1 cellular context compared by ENCODE assay signal in genomic region chr20:63831696-63832686, GRCh38.
A peak's percentile ranks its signal among the peaks of the same experiment; 100 is the strongest.
TF ChIP-seq lines count a peak whose summit lies in the region.

No MANE protein-coding gene starts in this region.

TF ChIP-seq in HepG2, 621 proteins besides CTCF, POLR2A, EP300 and RAD21 (continued from another document and continues in another):
- TF ChIP-seq GATA4 (IDR thresholded peaks at IDR 0.05; ENCODE audit: borderline replicate concordance, low read depth) (no peak), USF2 (IDR thresholded peaks at IDR 0.05; ENCODE audit: low read depth, low read length) (no peak), USF2 (CRISPR knock-in tag; IDR thresholded peaks at IDR 0.05; ENCODE audit: borderline replicate concordance) (no peak), POLR2G (IDR thresholded peaks at IDR 0.05; ENCODE audit: low read depth, low read length) (no peak), ZNF251 (CRISPR knock-in tag; IDR thresholded peaks at IDR 0.05) (no peak), MXD4 (CRISPR knock-in tag; IDR thresholded peaks at IDR 0.05) (peak; percentile 57; the same call in 1 of the 2 replicates), JUND (CRISPR knock-in tag; IDR thresholded peaks at IDR 0.05) (peak; percentile 27; the same call in 1 of the 2 replicates), ZNF430 (CRISPR knock-in tag; IDR thresholded peaks at IDR 0.05) (peak; percentile 53; the same call in 1 of the 2 replicates), ZBTB33 (CRISPR knock-in tag; IDR thresholded peaks at IDR 0.05) (no peak), RXRB (CRISPR knock-in tag; IDR thresholded peaks at IDR 0.05; ENCODE audit: borderline replicate concordance) (peak; percentile 13; the same call in 1 of the 2 replicates), ZNF546 (CRISPR knock-in tag; conservative IDR thresholded peaks at IDR 0.05) (no peak), ZNF274 (CRISPR knock-in tag; IDR thresholded peaks at IDR 0.05) (peak; percentile 82), ZSCAN30 (CRISPR knock-in tag; IDR thresholded peaks at IDR 0.05) (no peak), ZNF713 (CRISPR knock-in tag; IDR thresholded peaks at IDR 0.05) (no peak; the same call in 1 of the 2 replicates), ZNF687 (CRISPR knock-in tag; IDR thresholded peaks at IDR 0.05) (peak; percentile 93), SIN3A (IDR thresholded peaks at IDR 0.05; ENCODE audit: borderline replicate concordance, low read depth, low read length) (no peak), ZFP36L2 (CRISPR knock-in tag; IDR thresholded peaks at IDR 0.05) (no peak), HNRNPLL (IDR thresholded peaks at IDR 0.05; ENCODE audit: low read depth, low read length, poor library complexity, severe bottlenecking) (peak; percentile 77), ZNF12 (CRISPR knock-in tag; IDR thresholded peaks at IDR 0.05) (peak; percentile 13; the same call in 1 of the 2 replicates), ZNF768 (CRISPR knock-in tag; IDR thresholded peaks at IDR 0.05) (peak; percentile 58; the same call in 1 of the 2 replicates), NR2F6 (IDR thresholded peaks at IDR 0.05) (no peak), NR2F6 (CRISPR knock-in tag; IDR thresholded peaks at IDR 0.05) (peak; percentile 49; the same call in 1 of the 2 replicates), ZFP36L1 (CRISPR knock-in tag; IDR thresholded peaks at IDR 0.05) (no peak), ARNT (IDR thresholded peaks at IDR 0.05) (no peak), ZFP91 (CRISPR knock-in tag; IDR thresholded peaks at IDR 0.05; ENCODE audit: borderline replicate concordance) (peak; percentile 88; the same call in 1 of the 2 replicates), TRIM24 (CRISPR knock-in tag; IDR thresholded peaks at IDR 0.05) (no peak), SP2 (CRISPR knock-in tag; IDR thresholded peaks at IDR 0.05) (no peak), ZNF431 (CRISPR knock-in tag; IDR thresholded peaks at IDR 0.05; ENCODE audit: borderline replicate concordance, low read depth) (peak; percentile 27; the same call in 1 of the 2 replicates), ZNF20 (CRISPR knock-in tag; IDR thresholded peaks at IDR 0.05) (no peak), NBN (conservative IDR thresholded peaks at IDR 0.05) (no peak), ZSCAN21 (CRISPR knock-in tag; IDR thresholded peaks at IDR 0.05; ENCODE audit: borderline replicate concordance) (peak; percentile 62), ZNF747 (CRISPR knock-in tag; IDR thresholded peaks at IDR 0.05; ENCODE audit: borderline replicate concordance) (no peak), ONECUT2 (CRISPR knock-in tag; IDR thresholded peaks at IDR 0.05) (no peak), ZNF317 (CRISPR knock-in tag; IDR thresholded peaks at IDR 0.05) (no peak), NFKBIZ (CRISPR knock-in tag; IDR thresholded peaks at IDR 0.05) (peak; percentile 53; the same call in 1 of the 2 replicates), HMGA1 (CRISPR knock-in tag; conservative IDR thresholded peaks at IDR 0.05) (no peak), ARHGAP35 (CRISPR knock-in tag; IDR thresholded peaks at IDR 0.05; ENCODE audit: borderline replicate concordance) (peak; percentile 74), ZNF564 (CRISPR knock-in tag; IDR thresholded peaks at IDR 0.05) (peak; percentile 70; the same call in 1 of the 2 replicates), ZBTB1 (CRISPR knock-in tag; IDR thresholded peaks at IDR 0.05; ENCODE audit: borderline replicate concordance) (no peak), SNAI1 (CRISPR knock-in tag; IDR thresholded peaks at IDR 0.05; ENCODE audit: borderline replicate concordance) (peak; percentile 10; the same call in 1 of the 2 replicates), ZNF841 (CRISPR knock-in tag; IDR thresholded peaks at IDR 0.05; ENCODE audit: borderline replicate concordance) (no peak), PAWR (CRISPR knock-in tag; IDR thresholded peaks at IDR 0.05; ENCODE audit: borderline replicate concordance) (no peak), ZNF225 (CRISPR knock-in tag; IDR thresholded peaks at IDR 0.05) (peak; percentile 86; the same call in 1 of the 2 replicates), ZNF501 (CRISPR knock-in tag; IDR thresholded peaks at IDR 0.05) (peak; percentile 86)
- TF ChIP-seq, protein P1, sequence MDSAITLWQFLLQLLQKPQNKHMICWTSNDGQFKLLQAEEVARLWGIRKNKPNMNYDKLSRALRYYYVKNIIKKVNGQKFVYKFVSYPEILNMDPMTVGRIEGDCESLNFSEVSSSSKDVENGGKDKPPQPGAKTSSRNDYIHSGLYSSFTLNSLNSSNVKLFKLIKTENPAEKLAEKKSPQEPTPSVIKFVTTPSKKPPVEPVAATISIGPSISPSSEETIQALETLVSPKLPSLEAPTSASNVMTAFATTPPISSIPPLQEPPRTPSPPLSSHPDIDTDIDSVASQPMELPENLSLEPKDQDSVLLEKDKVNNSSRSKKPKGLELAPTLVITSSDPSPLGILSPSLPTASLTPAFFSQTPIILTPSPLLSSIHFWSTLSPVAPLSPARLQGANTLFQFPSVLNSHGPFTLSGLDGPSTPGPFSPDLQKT (CRISPR knock-in tag; IDR thresholded peaks at IDR 0.05; ENCODE audit: borderline replicate concordance) = no peak
- TF ChIP-seq, protein P2, sequence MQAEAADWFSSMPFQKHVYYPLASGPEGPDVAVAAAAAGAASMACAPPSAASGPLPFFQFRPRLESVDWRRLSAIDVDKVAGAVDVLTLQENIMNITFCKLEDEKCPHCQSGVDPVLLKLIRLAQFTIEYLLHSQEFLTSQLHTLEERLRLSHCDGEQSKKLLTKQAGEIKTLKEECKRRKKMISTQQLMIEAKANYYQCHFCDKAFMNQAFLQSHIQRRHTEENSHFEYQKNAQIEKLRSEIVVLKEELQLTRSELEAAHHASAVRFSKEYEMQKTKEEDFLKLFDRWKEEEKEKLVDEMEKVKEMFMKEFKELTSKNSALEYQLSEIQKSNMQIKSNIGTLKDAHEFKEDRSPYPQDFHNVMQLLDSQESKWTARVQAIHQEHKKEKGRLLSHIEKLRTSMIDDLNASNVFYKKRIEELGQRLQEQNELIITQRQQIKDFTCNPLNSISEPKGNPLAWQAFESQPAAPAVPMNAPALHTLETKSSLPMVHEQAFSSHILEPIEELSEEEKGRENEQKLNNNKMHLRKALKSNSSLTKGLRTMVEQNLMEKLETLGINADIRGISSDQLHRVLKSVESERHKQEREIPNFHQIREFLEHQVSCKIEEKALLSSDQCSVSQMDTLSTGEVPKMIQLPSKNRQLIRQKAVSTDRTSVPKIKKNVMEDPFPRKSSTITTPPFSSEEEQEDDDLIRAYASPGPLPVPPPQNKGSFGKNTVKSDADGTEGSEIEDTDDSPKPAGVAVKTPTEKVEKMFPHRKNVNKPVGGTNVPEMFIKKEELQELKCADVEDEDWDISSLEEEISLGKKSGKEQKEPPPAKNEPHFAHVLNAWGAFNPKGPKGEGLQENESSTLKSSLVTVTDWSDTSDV (CRISPR knock-in tag; IDR thresholded peaks at IDR 0.05) = peak; percentile 91; the same call in 1 of the 2 replicates
- TF ChIP-seq, protein P3, sequence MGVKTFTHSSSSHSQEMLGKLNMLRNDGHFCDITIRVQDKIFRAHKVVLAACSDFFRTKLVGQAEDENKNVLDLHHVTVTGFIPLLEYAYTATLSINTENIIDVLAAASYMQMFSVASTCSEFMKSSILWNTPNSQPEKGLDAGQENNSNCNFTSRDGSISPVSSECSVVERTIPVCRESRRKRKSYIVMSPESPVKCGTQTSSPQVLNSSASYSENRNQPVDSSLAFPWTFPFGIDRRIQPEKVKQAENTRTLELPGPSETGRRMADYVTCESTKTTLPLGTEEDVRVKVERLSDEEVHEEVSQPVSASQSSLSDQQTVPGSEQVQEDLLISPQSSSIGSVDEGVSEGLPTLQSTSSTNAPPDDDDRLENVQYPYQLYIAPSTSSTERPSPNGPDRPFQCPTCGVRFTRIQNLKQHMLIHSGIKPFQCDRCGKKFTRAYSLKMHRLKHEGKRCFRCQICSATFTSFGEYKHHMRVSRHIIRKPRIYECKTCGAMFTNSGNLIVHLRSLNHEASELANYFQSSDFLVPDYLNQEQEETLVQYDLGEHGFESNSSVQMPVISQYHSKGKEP (CRISPR knock-in tag; IDR thresholded peaks at IDR 0.05) = no peak
- TF ChIP-seq, protein P4, sequence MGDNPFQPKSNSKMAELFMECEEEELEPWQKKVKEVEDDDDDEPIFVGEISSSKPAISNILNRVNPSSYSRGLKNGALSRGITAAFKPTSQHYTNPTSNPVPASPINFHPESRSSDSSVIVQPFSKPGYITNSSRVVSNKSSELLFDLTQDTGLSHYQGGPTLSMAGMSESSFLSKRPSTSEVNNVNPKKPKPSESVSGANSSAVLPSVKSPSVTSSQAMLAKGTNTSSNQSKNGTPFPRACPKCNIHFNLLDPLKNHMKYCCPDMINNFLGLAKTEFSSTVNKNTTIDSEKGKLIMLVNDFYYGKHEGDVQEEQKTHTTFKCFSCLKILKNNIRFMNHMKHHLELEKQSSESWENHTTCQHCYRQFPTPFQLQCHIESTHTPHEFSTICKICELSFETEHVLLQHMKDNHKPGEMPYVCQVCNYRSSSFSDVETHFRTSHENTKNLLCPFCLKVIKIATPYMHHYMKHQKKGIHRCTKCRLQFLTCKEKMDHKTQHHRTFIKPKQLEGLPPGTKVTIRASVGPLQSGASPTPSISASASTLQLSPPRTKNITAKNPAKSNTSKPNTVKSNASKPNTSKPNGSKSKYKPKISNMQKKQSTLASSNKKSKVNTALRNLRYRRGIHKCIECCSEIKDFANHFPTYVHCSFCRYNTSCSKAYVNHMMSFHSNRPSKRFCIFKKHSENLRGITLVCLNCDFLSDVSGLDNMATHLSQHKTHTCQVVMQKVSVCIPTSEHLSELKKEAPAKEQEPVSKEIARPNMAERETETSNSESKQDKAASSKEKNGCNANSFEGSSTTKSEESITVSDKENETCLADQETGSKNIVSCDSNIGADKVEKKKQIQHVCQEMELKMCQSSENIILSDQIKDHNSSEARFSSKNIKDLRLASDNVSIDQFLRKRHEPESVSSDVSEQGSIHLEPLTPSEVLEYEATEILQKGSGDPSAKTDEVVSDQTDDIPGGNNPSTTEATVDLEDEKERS (CRISPR knock-in tag; IDR thresholded peaks at IDR 0.05) = no peak
